19 cellular contexts compared by ENCODE assay signal in the genomic region with DNA sequence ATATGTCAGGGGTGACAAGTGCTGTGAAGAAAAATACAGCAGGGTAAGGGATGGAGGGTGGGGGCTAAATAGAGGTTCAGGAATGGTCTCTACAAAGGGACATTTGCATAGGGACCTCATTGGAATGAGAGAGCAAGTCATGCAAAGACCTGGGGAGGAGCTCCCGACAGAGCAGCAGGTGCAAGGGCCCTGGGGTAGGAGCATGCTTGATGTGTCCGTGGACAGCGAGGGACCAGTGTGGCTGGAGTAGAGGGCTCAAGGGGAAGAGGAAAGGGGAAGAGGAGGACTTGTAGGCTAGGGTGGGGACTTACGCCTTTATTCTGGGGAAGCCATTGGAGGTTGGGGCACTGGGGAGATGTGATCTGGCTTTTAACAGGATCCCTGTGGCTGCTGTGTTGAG. TPM values are rescaled to one million over a fixed set of nuclear protein-coding genes. Genes with fewer than 3 reads are reported as not detected.
DNase-seq lines count a peak whose midpoint lies in the region; ATAC-seq, FAIRE-seq and TF ChIP-seq lines count a peak whose summit lies in the region.
"Had no signal": no experiment of that assay in that cellular context is flagged by ENCODE, and none has a peak within 500 bp of the region (broad histone marks: within the 10 kb centered on the region; RNA-seq: fewer than 3 reads in every experiment).

No MANE protein-coding gene starts in this region.

- H3K9me3 ChIP-seq in HEK293 (ENCODE audit: control insufficient read depth, insufficient read depth, low read depth, low read length), result no peaks in the 10 kb centered on the region
- no peaks in the 10 kb centered on the region for H3K9me3 ChIP-seq in H1 (ENCODE audit: insufficient read depth in 2 of 2, low read depth in 1 of 2, low read length in 1 of 2)
- no peaks in the 10 kb centered on the region for H3K9me3 ChIP-seq in thyroid gland
- H3K9me3 ChIP-seq: esophagus squamous epithelium, sigmoid colon, SJSA1, stomach had no signal

- 0 out of 2 replicates have a peak overlapping the region, but pooled peaks have one; percentile 75 for H2AK5ac ChIP-seq in H1 (ENCODE audit: low read depth, low read length)

- CTCF ChIA-PET in HEK293 (lab: Yijun Ruan, JAX) (interaction anchor here (0.8 to 9.2 kb wide), 6 partner anchors 7 to 371 kb away, joined by 3 to 126 read pairs (median 3); no protein-coding TSS in a partner anchor), H1 (lab: Charles Lee; ENCODE audit: partially characterized antibody) (interaction anchor here (9.0 to 49.2 kb wide), 3 partner anchors 10 to 43 kb away, joined by 133 to 1885 read pairs (median 1096); partner anchors contain the start of genes ERBB2, PGAP3, PNMT and PPP1R1B)

- peaks cover 8 to 77% of the 10 kb centered on the region in 2 experiments for H3K79me2 ChIP-seq in H1 (ENCODE audit: control insufficient read depth in 1 of 2, insufficient read depth in 2 of 2, low read length in 2 of 2)

- WGBS in H1 (ENCODE audit: extremely low coverage in 1 of 2, insufficient coverage in 1 of 2, insufficient read length in 1 of 2, insufficient replicate concordance in 2 of 2, low coverage in 1 of 2, low lambda C conversion rate in 2 of 2, missing lambda C conversion rate in 1 of 2), 2 experiments, result 85% methylated on average over 4 of the region's 4 CpGs; no CpG with 5 or more reads in 1 of the 2 experiments
- 89 to 93% methylated on average over 4 of the region's 4 CpGs for WGBS in thyroid gland, 2 donors

- intact Hi-C loops in thyroid gland (cut with DNase I), result no loop called here

- H3K79me1 ChIP-seq in H1 (ENCODE audit: low read depth, low read length), result peaks cover 43% of the 10 kb centered on the region

- no peaks in the 10 kb centered on the region for H3K36me3 ChIP-seq in HEK293 (ENCODE audit: control insufficient read depth in 2 of 2, insufficient read depth in 1 of 2, low read length in 2 of 2)
- H3K36me3 ChIP-seq in H1 (ENCODE audit: control insufficient read depth in 2 of 4, insufficient read depth in 4 of 4, low read length in 3 of 4), result no peaks in the 10 kb centered on the region
- no peaks in the 10 kb centered on the region for H3K36me3 ChIP-seq in thyroid gland
- H3K36me3 ChIP-seq: sigmoid colon, SJSA1 had no signal

- H3K23me2 ChIP-seq in H1 (ENCODE audit: low read depth, low read length), result peaks cover 2% of the 10 kb centered on the region

- no peak overlapping the region for H3K23ac ChIP-seq in H1 (ENCODE audit: insufficient read length)

- FAIRE-seq in H1 (lab: Jason Lieb, UNC), result no peak

- no peak overlapping the region for H2AFZ ChIP-seq in H1 (ENCODE audit: low read length)
- H2AFZ ChIP-seq: parathyroid adenoma had no signal

- H3K27ac ChIP-seq in HEK293 (ENCODE audit: extremely low read depth, low read depth, low read length) (no peak overlapping the region), H1 (ENCODE audit: low read depth, low read length) (no peak overlapping the region), thyroid gland (no peak overlapping the region)
- H3K27ac ChIP-seq: esophagus squamous epithelium, parathyroid adenoma, sigmoid colon, SJSA1, stomach had no signal

- no peak overlapping the region for H4K8ac ChIP-seq in H1 (ENCODE audit: extremely low read depth, insufficient read depth, low read length)

- no peak overlapping the region for H3K18ac ChIP-seq in H1 (ENCODE audit: extremely low read depth, low read length)

- no peak overlapping the region for H2BK12ac ChIP-seq in H1 (ENCODE audit: low read depth, low read length)

- H3K4ac ChIP-seq in H1 (replicated peaks; ENCODE audit: insufficient read length, low read depth, low read length), result no peak overlapping the region

- no peak overlapping the region for H4K91ac ChIP-seq in H1 (replicated peaks; ENCODE audit: insufficient read length, low read length)

- H2BK5ac ChIP-seq in H1 (ENCODE audit: low read depth, low read length), result no peak overlapping the region

- no peak overlapping the region for H3K56ac ChIP-seq in H1 (replicated peaks; ENCODE audit: insufficient read length, low read depth, low read length)

- ATAC-seq in GM18867 (IDR thresholded peaks at IDR 0.05; ENCODE audit: unreplicated experiment), result no peak

- H3K9ac ChIP-seq in H1 (replicated peaks in 1 of 4; ENCODE audit: extremely low read depth in 1 of 4, low read depth in 3 of 4, low read length in 3 of 4), result no peak overlapping the region
- H3K9ac ChIP-seq: parathyroid adenoma had no signal

- no peak overlapping the region for H3K4me2 ChIP-seq in H1 (ENCODE audit: insufficient read depth in 1 of 2, low read depth in 2 of 2, low read length in 2 of 2)

- no peak for TF ChIP-seq POLR2A in H1 (IDR thresholded peaks at IDR 0.05; ENCODE audit: control extremely low read depth in 1 of 2, low read depth in 2 of 2, low read length in 2 of 2)
- TF ChIP-seq POLR2A in thyroid gland (IDR thresholded peaks at IDR 0.05), result no peak

- H3K4me1 ChIP-seq in HEK293 (ENCODE audit: control insufficient read depth, insufficient read depth, low read length) (peaks cover 25% of the 10 kb centered on the region), H1 (replicated peaks in 1 of 4; ENCODE audit: control insufficient read depth in 3 of 4, insufficient read depth in 4 of 4, low read length in 3 of 4) (peaks cover 7 to 21% (median 15%) of the 10 kb centered on the region in 4 experiments), thyroid gland (peaks cover 17 to 43% of the 10 kb centered on the region in 2 donors)

- H3K14ac ChIP-seq in H1 (ENCODE audit: insufficient read length), result no peak overlapping the region

- no peak overlapping the region for H4K5ac ChIP-seq in H1 (ENCODE audit: insufficient read length, low read depth, low read length)

- H2BK120ac ChIP-seq in H1 (replicated peaks; ENCODE audit: low read depth, low read length), result no peak overlapping the region

- H4K20me1 ChIP-seq in H1 (replicated peaks in 1 of 2; ENCODE audit: control insufficient read depth in 1 of 2, insufficient read depth in 2 of 2, low read length in 2 of 2), result peaks cover 3 to 27% of the 10 kb centered on the region in 2 experiments

- no peak for TF ChIP-seq EP300 in H1 (IDR thresholded peaks at IDR 0.05; ENCODE audit: borderline replicate concordance in 1 of 2, low read depth in 2 of 2, low read length in 2 of 2)

- no peak for TF ChIP-seq RAD21 in H1 (IDR thresholded peaks at IDR 0.05 in 1 of 2, conservative IDR thresholded peaks at IDR 0.05 in 1 of 2; ENCODE audit: low read depth in 2 of 2, low read length in 2 of 2)

- POLR2A ChIA-PET in HEK293 (lab: Yijun Ruan, JAX), result interaction anchor here (1.0 to 2.0 kb wide), 2 partner anchors 11 to 25 kb away, joined by 3 to 6 read pairs; no protein-coding TSS in a partner anchor
- POLR2A ChIA-PET in H1 (lab: Charles Lee; ENCODE audit: partially characterized antibody), result interaction anchor here (0.6 to 7.7 kb wide), 4 partner anchors 8 to 26 kb away, joined by 3 to 39 read pairs (median 16); no protein-coding TSS in a partner anchor

- H2BK15ac ChIP-seq in H1 (ENCODE audit: low read length), result peak overlapping the region; percentile 84; the same call in 1 of the 2 replicates

- TF ChIP-seq CTCF in HEK293 (tag by site-specific recombination; IDR thresholded peaks at IDR 0.05), result no peak
- TF ChIP-seq CTCF in H1 (IDR thresholded peaks at IDR 0.05; ENCODE audit: control extremely low read depth in 1 of 3, insufficient read depth in 1 of 3, low read depth in 1 of 3, low read length in 3 of 3), result no peak
- no peak for TF ChIP-seq CTCF in thyroid gland (IDR thresholded peaks at IDR 0.05)

- H3K27me3 ChIP-seq in H1 (replicated peaks in 1 of 4; ENCODE audit: control insufficient read depth in 3 of 4, extremely low read depth in 1 of 4, insufficient read depth in 3 of 4, low read length in 3 of 4) (0 out of 7 replicates have a peak, but pooled peaks cover 0 to 3% (median 0%) of the 10 kb centered on the region in 4 experiments), thyroid gland (no peaks in the 10 kb centered on the region)
- H3K27me3 ChIP-seq: esophagus squamous epithelium, sigmoid colon, SJSA1, stomach had no signal

- H2BK20ac ChIP-seq in H1 (ENCODE audit: low read length), result 0 out of 2 replicates have a peak overlapping the region, but pooled peaks have one; percentile 25

- H3K4me3 ChIP-seq in HEK293 (ENCODE audit: low read depth, low read length) (no peak overlapping the region), H1 (ENCODE audit: extremely low read depth in 1 of 4, insufficient read depth in 2 of 4, low read depth in 3 of 4, low read length in 4 of 4) (no peak overlapping the region), thyroid gland (replicated peaks in 1 of 3) (no peak overlapping the region)
- H3K4me3 ChIP-seq: esophagus squamous epithelium, sigmoid colon, SJSA1, stomach had no signal

- DNase-seq in CD1c-positive myeloid dendritic cell (ENCODE audit: extremely low spot score) (peak; percentile 33), H1 (ENCODE audit: low read depth in 1 of 2, low spot score in 2 of 2) (no peak), T1000 (lab: John Stamatoyannopoulos, UW) (no peak), thyroid gland (no peak)
- DNase-seq: activated effector memory CD4-positive, alpha-beta T cell treated with Interleukin-2 at 50 U/mL for 16 hours; effector CD8-positive, alpha-beta T cell; esophagus squamous epithelium; kidney glomerular epithelial cell; naive B cell; NCI-H187; NCI-H2227 treated with DMSO at 0.1 percent for 48 hours; NCI-H82; sigmoid colon; stimulated activated CD4-positive, alpha-beta T cell treated with anti-CD3 and anti-CD28 coated beads, Interleukin-1b, Interleukin-23, amount 100 ng/mL, for 48 hours; stomach had no signal

RNA-seq across cellular contexts. Expression of gene STARD3, which starts 5.7 kb away (rescaled TPM):
- total RNA-seq in H1 (2021; fragmentation: NEBNext Ultra II Directional; extraction: Animal tissue kit (Norgen Biotek cat#: 25700)), result 47.6 and 56.7 TPM in 2 replicates
- 80.3 and 116 TPM in 2 replicates for polyA plus RNA-seq in H1 (2011; rRNA removed)
- polyA plus RNA-seq in H1 (2011; cell fraction: cytosol; rRNA removed), result 80.2 TPM
- polyA plus RNA-seq in H1 (2011; cell fraction: nucleus; rRNA removed), result 203 TPM
- 54.2 to 69.5 TPM (median 56.8 TPM) in 4 replicates for polyA plus RNA-seq in H1 (2012, experiment 1 of 2)
- polyA plus RNA-seq in H1 (2012, experiment 2 of 2), result 61.3 TPM
- polyA plus RNA-seq in H1 (2013, experiment 1 of 2), result 80.5 TPM
- polyA plus RNA-seq in H1 (2013, experiment 2 of 2), result 91.9 TPM
- polyA minus RNA-seq in H1 (2011; rRNA and poly(A)+ RNA removed), result 78.6 and 84.8 TPM in 2 replicates
- 37.6 TPM for polyA minus RNA-seq in H1 (2011; cell fraction: cytosol; rRNA and poly(A)+ RNA removed)
- polyA minus RNA-seq in H1 (2011; cell fraction: nucleus; rRNA and poly(A)+ RNA removed), result 53.7 TPM
- 10 to 100 TPM; 44.5 to 73.6 (median 53.0) TPM for total RNA-seq in thyroid gland

RNA-seq across cellular contexts. Expression of gene PPP1R1B, which starts 15.9 kb away (rescaled TPM):
- 9.4 and 10.7 TPM in 2 replicates for total RNA-seq in H1 (2021; fragmentation: NEBNext Ultra II Directional; extraction: Animal tissue kit (Norgen Biotek cat#: 25700))
- 21.0 and 22.3 TPM in 2 replicates for polyA plus RNA-seq in H1 (2011; rRNA removed)
- polyA plus RNA-seq in H1 (2011; cell fraction: cytosol; rRNA removed), result 15.9 TPM
- 15.3 TPM for polyA plus RNA-seq in H1 (2011; cell fraction: nucleus; rRNA removed)
- 13.4 to 19.6 TPM (median 17.0 TPM) in 4 replicates for polyA plus RNA-seq in H1 (2012, experiment 1 of 2)
- 22.0 TPM for polyA plus RNA-seq in H1 (2012, experiment 2 of 2)
- polyA plus RNA-seq in H1 (2013, experiment 1 of 2), result 10.8 TPM
- 11.3 TPM for polyA plus RNA-seq in H1 (2013, experiment 2 of 2)
- 9.1 and 11.8 TPM in 2 replicates for polyA minus RNA-seq in H1 (2011; rRNA and poly(A)+ RNA removed)
- 7.9 TPM for polyA minus RNA-seq in H1 (2011; cell fraction: cytosol; rRNA and poly(A)+ RNA removed)
- polyA minus RNA-seq in H1 (2011; cell fraction: nucleus; rRNA and poly(A)+ RNA removed), result 4.6 TPM
- 1 to 10 TPM in 1 of 4 donors, not detected in 3; 1.2 TPM for total RNA-seq in thyroid gland
- total RNA-seq: SJSA1 had no signal

RNA-seq across cellular contexts. Expression of gene TCAP, which starts 22.5 kb away (rescaled TPM):
- total RNA-seq in H1 (2021; fragmentation: NEBNext Ultra II Directional; extraction: Animal tissue kit (Norgen Biotek cat#: 25700)), result 1.4 TPM in 2 replicates
- polyA plus RNA-seq in H1 (2011; rRNA removed), result 0.82 and 1.3 TPM in 2 replicates
- 1.2 TPM for polyA plus RNA-seq in H1 (2011; cell fraction: cytosol; rRNA removed)
- polyA plus RNA-seq in H1 (2011; cell fraction: nucleus; rRNA removed), result 8.9 TPM
- 1.7 to 2.6 TPM (median 2.3 TPM) in 4 replicates for polyA plus RNA-seq in H1 (2012, experiment 1 of 2)
- polyA plus RNA-seq in H1 (2012, experiment 2 of 2), result 1.4 TPM
- polyA plus RNA-seq in H1 (2013, experiment 1 of 2), result 0.49 TPM
- 0.48 TPM for polyA plus RNA-seq in H1 (2013, experiment 2 of 2)
- 1.1 and 1.3 TPM in 2 replicates for polyA minus RNA-seq in H1 (2011; rRNA and poly(A)+ RNA removed)
- polyA minus RNA-seq in H1 (2011; cell fraction: cytosol; rRNA and poly(A)+ RNA removed), result 1.4 TPM
- 4.2 TPM for polyA minus RNA-seq in H1 (2011; cell fraction: nucleus; rRNA and poly(A)+ RNA removed)
- 1 to 10 TPM in 3 of 4 donors, under 1 TPM in 1; 0.63 to 2.1 (median 1.5) TPM for total RNA-seq in thyroid gland

RNA-seq across cellular contexts. Expression of gene PNMT, which starts 25.6 kb away (rescaled TPM):
- 4.4 and 5.6 TPM in 2 replicates for total RNA-seq in H1 (2021; fragmentation: NEBNext Ultra II Directional; extraction: Animal tissue kit (Norgen Biotek cat#: 25700))
- 10.5 and 10.9 TPM in 2 replicates for polyA plus RNA-seq in H1 (2011; rRNA removed)
- polyA plus RNA-seq in H1 (2011; cell fraction: cytosol; rRNA removed), result 8.1 TPM
- 10.0 TPM for polyA plus RNA-seq in H1 (2011; cell fraction: nucleus; rRNA removed)
- polyA plus RNA-seq in H1 (2012, experiment 1 of 2), result 4.3 to 8.6 TPM (median 7.6 TPM) in 4 replicates
- 5.6 TPM for polyA plus RNA-seq in H1 (2012, experiment 2 of 2)
- polyA plus RNA-seq in H1 (2013, experiment 1 of 2), result 3.4 TPM
- 3.4 TPM for polyA plus RNA-seq in H1 (2013, experiment 2 of 2)
- polyA minus RNA-seq in H1 (2011; rRNA and poly(A)+ RNA removed), result 0.95 and 1.4 TPM in 2 replicates
- 4.9 TPM for polyA minus RNA-seq in H1 (2011; cell fraction: cytosol; rRNA and poly(A)+ RNA removed)
- 1.7 TPM for polyA minus RNA-seq in H1 (2011; cell fraction: nucleus; rRNA and poly(A)+ RNA removed)
- total RNA-seq in thyroid gland, result 1 to 10 TPM in 3 of 4 donors, not detected in 1; 1.1 to 3.3 (median 1.2) TPM
- total RNA-seq: SJSA1 had no signal

RNA-seq across cellular contexts. Expression of gene NEUROD2, which starts 35.0 kb away (rescaled TPM):
- not detected in 2 replicates for total RNA-seq in H1 (2021; fragmentation: NEBNext Ultra II Directional; extraction: Animal tissue kit (Norgen Biotek cat#: 25700))
- not detected in 2 replicates for polyA plus RNA-seq in H1 (2011; rRNA removed)
- polyA plus RNA-seq in H1 (2011; cell fraction: cytosol; rRNA removed), result not detected
- polyA plus RNA-seq in H1 (2011; cell fraction: nucleus; rRNA removed), result not detected
- polyA plus RNA-seq in H1 (2012, experiment 1 of 2), result not detected in 4 replicates
- 0.12 TPM for polyA plus RNA-seq in H1 (2012, experiment 2 of 2)
- 0.02 TPM for polyA plus RNA-seq in H1 (2013, experiment 1 of 2)
- polyA plus RNA-seq in H1 (2013, experiment 2 of 2), result 0.02 TPM
- not detected in 2 replicates for polyA minus RNA-seq in H1 (2011; rRNA and poly(A)+ RNA removed)
- polyA minus RNA-seq in H1 (2011; cell fraction: cytosol; rRNA and poly(A)+ RNA removed), result not detected
- not detected for polyA minus RNA-seq in H1 (2011; cell fraction: nucleus; rRNA and poly(A)+ RNA removed)
- total RNA-seq in thyroid gland, result not detected
- total RNA-seq: esophagus squamous epithelium, SJSA1, stomach had no signal
